In genomic region chr18:2881088-2881487, GRCh38 we compare ENCODE assay signal across 10 cellular contexts. TPM values are rescaled to one million over a fixed set of nuclear protein-coding genes. Genes with fewer than 3 reads are reported as not detected.
A peak's percentile ranks its signal among the peaks of the same experiment; 100 is the strongest.
DNase-seq lines count a peak whose midpoint lies in the region; ATAC-seq and TF ChIP-seq lines count a peak whose summit lies in the region.
"Had no signal": no experiment of that assay in that cellular context is flagged by ENCODE, and none has a peak within 500 bp of the region (broad histone marks: within the 10 kb centered on the region; RNA-seq: fewer than 3 reads in every experiment).

No MANE protein-coding gene starts in this region.

- no peaks in the 10 kb centered on the region for H3K36me3 Mint-ChIP-seq in activated naive CD8-positive, alpha-beta T cell treated with anti-CD3 and anti-CD28 coated beads for 36 hours
- H3K36me3 Mint-ChIP-seq in activated naive CD8-positive, alpha-beta T cell treated with anti-CD3 and anti-CD28 coated beads, Interleukin-2, amount 50 U/mL, for 24 hours (ENCODE audit: low read depth): no peaks in the 10 kb centered on the region
- H3K36me3 Mint-ChIP-seq in activated T-helper 17 cell treated with anti-CD3 and anti-CD28 coated beads, Interleukin-2, amount 50 U/mL, for 72 hours (ENCODE audit: low read depth): no peaks in the 10 kb centered on the region
- H3K36me3 Mint-ChIP-seq in endodermal cell (ENCODE audit: low read depth): peaks cover 1% of the 10 kb centered on the region

- no peaks in the 10 kb centered on the region for H3K9me3 Mint-ChIP-seq in activated naive CD8-positive, alpha-beta T cell treated with anti-CD3 and anti-CD28 coated beads for 36 hours
- H3K9me3 Mint-ChIP-seq in activated naive CD8-positive, alpha-beta T cell treated with anti-CD3 and anti-CD28 coated beads, Interleukin-2, amount 50 U/mL, for 24 hours: peaks cover 3% of the 10 kb centered on the region
- no peaks in the 10 kb centered on the region for H3K9me3 Mint-ChIP-seq in activated T-helper 17 cell treated with anti-CD3 and anti-CD28 coated beads, Interleukin-2, amount 50 U/mL, for 72 hours
- H3K9me3 Mint-ChIP-seq in endodermal cell: peaks cover 3% of the 10 kb centered on the region

- TF ChIP-seq CTCF in endodermal cell (conservative IDR thresholded peaks at IDR 0.05): no peak

- H3K27ac ChIP-seq in aorta (ENCODE audit: low read depth in 1 of 2, low read length in 2 of 2) (peak overlapping the region; percentile 18 to 83), endodermal cell (ENCODE audit: low read depth, low read length) (no peak overlapping the region)

- no peak overlapping the region for H3K4me3 ChIP-seq in aorta (ENCODE audit: low read length in 2 of 2)
- H3K4me3 ChIP-seq in endodermal cell (ENCODE audit: low read length): no peak overlapping the region
- H3K4me3 ChIP-seq: GM12878 had no signal

- H3K4me1 ChIP-seq in aorta (ENCODE audit: control insufficient read depth in 1 of 2, insufficient read depth in 2 of 2, low read length in 2 of 2) (peaks cover 0 to 3% of the 10 kb centered on the region in 2 donors), endodermal cell (ENCODE audit: control insufficient read depth, insufficient read depth, low read length) (no peaks in the 10 kb centered on the region)

- H3K27ac Mint-ChIP-seq in activated naive CD8-positive, alpha-beta T cell treated with anti-CD3 and anti-CD28 coated beads for 36 hours: peak overlapping the region; percentile 39
- no peak overlapping the region for H3K27ac Mint-ChIP-seq in activated naive CD8-positive, alpha-beta T cell treated with anti-CD3 and anti-CD28 coated beads, Interleukin-2, amount 50 U/mL, for 24 hours
- H3K27ac Mint-ChIP-seq in activated T-helper 17 cell treated with anti-CD3 and anti-CD28 coated beads, Interleukin-2, amount 50 U/mL, for 72 hours: peak overlapping the region; percentile 8
- H3K27ac Mint-ChIP-seq in endodermal cell: no peak overlapping the region

- DNase-seq in activated naive CD8-positive, alpha-beta T cell treated with anti-CD3 and anti-CD28 coated beads for 36 hours: no peak
- no peak for DNase-seq in activated naive CD8-positive, alpha-beta T cell treated with anti-CD3 and anti-CD28 coated beads, Interleukin-2, amount 50 U/mL, for 24 hours
- peak; percentile 33 for DNase-seq in left lobe of liver (ENCODE audit: low spot score)
- DNase-seq in aorta: no peak
- no peak for DNase-seq in activated CD4-positive, CD25-positive, alpha-beta regulatory T cell (lab: John Stamatoyannopoulos, UW)
- no peak for DNase-seq in LoVo (ENCODE audit: low spot score)
- no peak for DNase-seq in endodermal cell
- DNase-seq: activated CD4-positive, CD25-positive, alpha-beta regulatory T cell treated with anti-CD3 and anti-CD28 coated beads, Interleukin-2, amount 50 U/mL, for 72 hours had no signal

- H3K27me3 Mint-ChIP-seq in activated naive CD8-positive, alpha-beta T cell treated with anti-CD3 and anti-CD28 coated beads for 36 hours: no peaks in the 10 kb centered on the region
- peaks cover 2% of the 10 kb centered on the region for H3K27me3 Mint-ChIP-seq in activated naive CD8-positive, alpha-beta T cell treated with anti-CD3 and anti-CD28 coated beads, Interleukin-2, amount 50 U/mL, for 24 hours
- no peaks in the 10 kb centered on the region for H3K27me3 Mint-ChIP-seq in activated T-helper 17 cell treated with anti-CD3 and anti-CD28 coated beads, Interleukin-2, amount 50 U/mL, for 72 hours
- H3K27me3 Mint-ChIP-seq in endodermal cell (ENCODE audit: insufficient read depth): peaks cover 8% of the 10 kb centered on the region

- H3K27me3 ChIP-seq in aorta (ENCODE audit: control insufficient read depth in 1 of 2, insufficient read depth in 2 of 2, low read length in 1 of 2) (no peaks in the 10 kb centered on the region), endodermal cell (ENCODE audit: control insufficient read depth, insufficient read depth, low read length, poor library complexity, severe bottlenecking) (no peaks in the 10 kb centered on the region)

- H3K4me3 Mint-ChIP-seq in activated naive CD8-positive, alpha-beta T cell treated with anti-CD3 and anti-CD28 coated beads for 36 hours: no peak overlapping the region
- no peak overlapping the region for H3K4me3 Mint-ChIP-seq in activated naive CD8-positive, alpha-beta T cell treated with anti-CD3 and anti-CD28 coated beads, Interleukin-2, amount 50 U/mL, for 24 hours
- peak overlapping the region; percentile 67 for H3K4me3 Mint-ChIP-seq in activated T-helper 17 cell treated with anti-CD3 and anti-CD28 coated beads, Interleukin-2, amount 50 U/mL, for 72 hours
- H3K4me3 Mint-ChIP-seq in endodermal cell: no peak overlapping the region

- 29 to 32% methylated on average over 7 of the region's 7 CpGs for WGBS in aorta, 2 donors
- 89% methylated on average over 4 to 7 of the region's 7 CpGs for WGBS in endodermal cell (ENCODE audit: insufficient coverage in 1 of 2, insufficient read length in 1 of 2), 2 experiments

- no peaks in the 10 kb centered on the region for H3K36me3 ChIP-seq in aorta (ENCODE audit: control insufficient read depth in 1 of 2, insufficient read depth in 2 of 2, low read length in 1 of 2)
- peaks cover 6% of the 10 kb centered on the region for H3K36me3 ChIP-seq in endodermal cell (ENCODE audit: control insufficient read depth, insufficient read depth, low read length)

- H3K4me1 Mint-ChIP-seq in activated naive CD8-positive, alpha-beta T cell treated with anti-CD3 and anti-CD28 coated beads for 36 hours: peaks cover 13% of the 10 kb centered on the region
- H3K4me1 Mint-ChIP-seq in activated naive CD8-positive, alpha-beta T cell treated with anti-CD3 and anti-CD28 coated beads, Interleukin-2, amount 50 U/mL, for 24 hours: peaks cover 24% of the 10 kb centered on the region
- H3K4me1 Mint-ChIP-seq in activated T-helper 17 cell treated with anti-CD3 and anti-CD28 coated beads, Interleukin-2, amount 50 U/mL, for 72 hours: peaks cover 17% of the 10 kb centered on the region
- H3K4me1 Mint-ChIP-seq in endodermal cell: peaks cover 3% of the 10 kb centered on the region

- intact Hi-C loops in aorta (cut with DNase I): no loop called here

- H3K9me3 ChIP-seq in aorta (ENCODE audit: control insufficient read depth, low read length): no peaks in the 10 kb centered on the region
- peaks cover 6% of the 10 kb centered on the region for H3K9me3 ChIP-seq in endodermal cell (ENCODE audit: control insufficient read depth, low read length)

- ATAC-seq in activated naive CD8-positive, alpha-beta T cell treated with anti-CD3 and anti-CD28 coated beads, Interleukin-2, amount 50 U/mL, for 24 hours: no peak
- no peak for ATAC-seq in activated T-helper 17 cell treated with anti-CD3 and anti-CD28 coated beads, Interleukin-2, amount 50 U/mL, for 72 hours (replicated peaks)
- no peak for ATAC-seq in left lobe of liver
- ATAC-seq in aorta (ENCODE audit: low FRiP score): peak; percentile 30

- H3K9ac ChIP-seq in endodermal cell (ENCODE audit: extremely low read depth, low read length, poor library complexity, severe bottlenecking): no peak overlapping the region

RNA-seq across cellular contexts. Expression of gene EMILIN2, which starts 34.3 kb away (rescaled TPM):
- total RNA-seq in activated naive CD8-positive, alpha-beta T cell treated with anti-CD3 and anti-CD28 coated beads for 36 hours: 10 to 100 TPM; 26.3 to 30.2 TPM
- 10 to 100 TPM; 20.7 to 28.8 TPM for total RNA-seq in activated T-helper 17 cell treated with anti-CD3 and anti-CD28 coated beads, Interleukin-2, amount 50 U/mL, for 72 hours
- total RNA-seq in left lobe of liver: 0.53 TPM
- total RNA-seq in aorta: 10 to 100 TPM; 23.0 to 34.5 TPM
- 1 to 10 TPM; 1.1 to 4.6 TPM for polyA plus RNA-seq in aorta
- 10 to 100 TPM; 14.2 to 16.8 TPM for total RNA-seq in endodermal cell
- 7.2 TPM for polyA plus RNA-seq in endodermal cell (2013, experiment 1 of 2)
- polyA plus RNA-seq in endodermal cell (2013, experiment 2 of 2): 5.8 TPM

Comparison
In these comparisons a context has a peak if more than half of its experiments do, and no peak if none do; other contexts are left out.
1. H3K27ac Mint-ChIP-seq: peak in activated naive CD8-positive, alpha-beta T cell treated with anti-CD3 and anti-CD28 coated beads for 36 hours (single experiment) and activated T-helper 17 cell treated with anti-CD3 and anti-CD28 coated beads, Interleukin-2, amount 50 U/mL, for 72 hours (single experiment); none in activated naive CD8-positive, alpha-beta T cell treated with anti-CD3 and anti-CD28 coated beads, Interleukin-2, amount 50 U/mL, for 24 hours (single experiment) and endodermal cell (single experiment).